11 cellular contexts compared by ENCODE assay signal in genomic region chr17:77182205-77182604, GRCh38. TPM values are rescaled to one million over a fixed set of nuclear protein-coding genes. Genes with fewer than 3 reads are reported as not detected.
DNase-seq lines count a peak whose midpoint lies in the region; ATAC-seq and TF ChIP-seq lines count a peak whose summit lies in the region.
"Had no signal": no experiment of that assay in that cellular context is flagged by ENCODE, and none has a peak within 500 bp of the region (broad histone marks: within the 10 kb centered on the region; RNA-seq: fewer than 3 reads in every experiment).

No MANE protein-coding gene starts in this region.

- TF ChIP-seq CTCF in Panc1 (IDR thresholded peaks at IDR 0.05) (no peak), suprapubic skin (IDR thresholded peaks at IDR 0.05) (no peak)

- no peak overlapping the region for H3K4me3 ChIP-seq in Panc1 (ENCODE audit: low read depth in 2 of 2, low read length in 2 of 2)
- no peak overlapping the region for H3K4me3 ChIP-seq in suprapubic skin
- H3K4me3 ChIP-seq in H7 (ENCODE audit: insufficient read depth, low read depth, low read length), result no peak overlapping the region
- H3K4me3 ChIP-seq: SJSA1 had no signal

- H3K4me1 Mint-ChIP-seq in activated naive CD4-positive, alpha-beta T cell treated with anti-CD3 and anti-CD28 coated beads for 36 hours (ENCODE audit: low read depth), result peaks cover 37% of the 10 kb centered on the region
- H3K4me1 Mint-ChIP-seq in effector memory CD8-positive, alpha-beta T cell (ENCODE audit: low read depth in 2 of 2), result peaks cover 20 to 22% of the 10 kb centered on the region in 2 donors

- 57% methylated on average over 2 of the region's 2 CpGs for WGBS in suprapubic skin

- peak overlapping the region; percentile 79 for H3K27ac Mint-ChIP-seq in activated naive CD4-positive, alpha-beta T cell treated with anti-CD3 and anti-CD28 coated beads for 36 hours
- peak overlapping the region; percentile 65 to 84 for H3K27ac Mint-ChIP-seq in effector memory CD8-positive, alpha-beta T cell

- no peak for TF ChIP-seq EP300 in suprapubic skin (IDR thresholded peaks at IDR 0.05)

- intact Hi-C loops in activated naive CD4-positive, alpha-beta T cell treated with anti-CD3 and anti-CD28 coated beads for 36 hours (cut with micrococcal nuclease), result no loop called here
- intact Hi-C loops in Panc1 (cut with micrococcal nuclease; ENCODE audit: unreplicated experiment), result no loop called here

- H3K27ac ChIP-seq in Panc1 (ENCODE audit: low read length) (peak overlapping the region; percentile 49; the same call in 1 of the 2 replicates), suprapubic skin (peak overlapping the region; percentile 5)
- H3K27ac ChIP-seq: SJSA1 had no signal

- TSS peak; percentile 4 for BruUV-seq in Panc1 (replicated peaks; lab: Mats Ljungman, UMichigan)

- H3K36me3 ChIP-seq in Panc1 (ENCODE audit: control insufficient read depth, insufficient read depth, low read length) (no peaks in the 10 kb centered on the region), suprapubic skin (no peaks in the 10 kb centered on the region), H7 (replicated peaks; ENCODE audit: control insufficient read depth, insufficient read depth, low read length) (no peaks in the 10 kb centered on the region; the same call in 1 of the 2 replicates)
- H3K36me3 ChIP-seq: BE2C had no signal

- DNase-seq in activated naive CD4-positive, alpha-beta T cell treated with anti-CD3 and anti-CD28 coated beads for 36 hours, result peak; percentile 16
- no peak for DNase-seq in activated naive CD4-positive, alpha-beta T cell treated with Interleukin-2 at 50 U/mL for 16 hours
- DNase-seq in Panc1 (ENCODE audit: low read depth, low spot score) (no peak), suprapubic skin (ENCODE audit: low spot score in 2 of 2) (no peak), GM19240 (ENCODE audit: insufficient read length, low spot score) (no peak), UCSD-AML1 (lab: John Stamatoyannopoulos, UW; ENCODE audit: unreplicated experiment) (no peak), H7 (no peak)
- DNase-seq in effector memory CD8-positive, alpha-beta T cell, result no peak
- DNase-seq: amygdala, BE2C had no signal

- H3K27me3 Mint-ChIP-seq in activated naive CD4-positive, alpha-beta T cell treated with anti-CD3 and anti-CD28 coated beads for 36 hours (ENCODE audit: low read depth), result no peaks in the 10 kb centered on the region
- H3K27me3 Mint-ChIP-seq in effector memory CD8-positive, alpha-beta T cell, result no peaks in the 10 kb centered on the region

- H3K9me3 ChIP-seq in Panc1 (ENCODE audit: control insufficient read depth, insufficient read depth, low read depth, low read length), result no peaks in the 10 kb centered on the region
- H3K9me3 ChIP-seq in suprapubic skin, result no peaks in the 10 kb centered on the region
- H3K9me3 ChIP-seq: BE2C, SJSA1 had no signal

- H3K9me3 Mint-ChIP-seq in activated naive CD4-positive, alpha-beta T cell treated with anti-CD3 and anti-CD28 coated beads for 36 hours, result no peaks in the 10 kb centered on the region
- no peaks in the 10 kb centered on the region for H3K9me3 Mint-ChIP-seq in effector memory CD8-positive, alpha-beta T cell

- no peak for TF ChIP-seq POLR2A in suprapubic skin (IDR thresholded peaks at IDR 0.05)

- H3K4me1 ChIP-seq in Panc1 (ENCODE audit: control insufficient read depth, insufficient read depth, low read length), result peaks cover 85% of the 10 kb centered on the region
- peaks cover 47% of the 10 kb centered on the region for H3K4me1 ChIP-seq in suprapubic skin

- POLR2A ChIA-PET in Panc1 (lab: Charles Lee), result no interaction called here

- CTCF ChIA-PET in activated naive CD4-positive, alpha-beta T cell treated with anti-CD3 and anti-CD28 coated beads for 36 hours (lab: Charles Lee), result interaction anchor here (0.6 to 1.4 kb wide), 4 partner anchors 15 to 97 kb away, joined by 4 to 6 read pairs (median 4); no protein-coding TSS in a partner anchor
- CTCF ChIA-PET in Panc1 (lab: Charles Lee), result interaction anchor here (1.3 kb wide), 1 partner anchor 126 kb away, joined by 3 read pairs; no protein-coding TSS in a partner anchor

- H3K4me3 Mint-ChIP-seq in activated naive CD4-positive, alpha-beta T cell treated with anti-CD3 and anti-CD28 coated beads for 36 hours, result peak overlapping the region; percentile 30
- peak overlapping the region; percentile 36 to 46 for H3K4me3 Mint-ChIP-seq in effector memory CD8-positive, alpha-beta T cell

- H3K27me3 ChIP-seq in Panc1 (ENCODE audit: control insufficient read depth, insufficient read depth, low read length) (no peaks in the 10 kb centered on the region), suprapubic skin (no peaks in the 10 kb centered on the region), H7 (ENCODE audit: control insufficient read depth, insufficient read depth, low read length) (no peaks in the 10 kb centered on the region)
- H3K27me3 ChIP-seq: BE2C, SJSA1 had no signal

- ATAC-seq in Panc1, result no peak
- no peak for ATAC-seq in effector memory CD8-positive, alpha-beta T cell (replicated peaks)

- no peaks in the 10 kb centered on the region for H3K36me3 Mint-ChIP-seq in activated naive CD4-positive, alpha-beta T cell treated with anti-CD3 and anti-CD28 coated beads for 36 hours (ENCODE audit: low read depth)
- H3K36me3 Mint-ChIP-seq in effector memory CD8-positive, alpha-beta T cell (ENCODE audit: insufficient read depth), result no peaks in the 10 kb centered on the region

- in situ Hi-C loops in Panc1 (cut with HindIII; ENCODE audit: low pct_unique_long_range_greater_than_20kb, low sequenced_read_pairs), result no loop called here

RNA-seq across cellular contexts. Expression of gene SEC14L1, which starts 41.4 kb away (rescaled TPM):
- total RNA-seq in activated naive CD4-positive, alpha-beta T cell treated with anti-CD3 and anti-CD28 coated beads for 36 hours, result 10 to 100 TPM; 39.6 to 42.5 TPM
- 279 TPM for total RNA-seq in Panc1 (2021; ENCODE audit: unreplicated experiment)
- polyA plus RNA-seq in Panc1 (2012; ENCODE audit: insufficient read length), result 156 TPM
- total RNA-seq in suprapubic skin, result 10 to 100 TPM; 35.5 to 87.3 (median 51.6) TPM
- total RNA-seq in H7 (2014; rRNA removed; shearing (Covaris generic)), result 45.9 and 68.3 TPM in 2 replicates
